In the genomic region with DNA sequence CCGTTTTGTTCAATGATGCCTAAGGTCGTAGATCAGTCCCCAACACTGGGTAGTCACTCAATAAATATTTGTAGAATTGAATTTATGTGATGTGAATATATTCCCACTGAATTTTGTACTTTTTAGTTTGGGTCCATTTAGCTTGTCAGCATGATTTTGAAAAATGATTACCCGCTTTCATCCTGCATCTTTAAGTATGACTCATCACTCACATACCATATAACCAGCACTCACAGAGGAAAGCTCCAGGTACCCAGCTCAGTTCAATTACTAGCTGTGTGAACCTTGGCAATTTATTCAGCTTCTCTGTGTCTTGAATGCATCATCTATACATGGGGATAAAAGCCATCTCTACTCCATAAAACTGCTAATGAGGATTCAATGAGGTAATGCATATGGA, we compare ENCODE assay signal across 1 cellular context.
TF ChIP-seq lines count a peak whose summit lies in the region.

No MANE protein-coding gene starts in this region.

TF ChIP-seq in IMR-90, 13 proteins besides CTCF, POLR2A, EP300 and RAD21:
- no peak for TF ChIP-seq MAZ (IDR thresholded peaks at IDR 0.05; ENCODE audit: borderline replicate concordance, low read depth, low read length)
- TF ChIP-seq CHD1 (IDR thresholded peaks at IDR 0.05; ENCODE audit: low read depth, low read length) = no peak
- TF ChIP-seq FOS (IDR thresholded peaks at IDR 0.05; ENCODE audit: low read depth, low read length) = peak; percentile 31; the same call in 1 of the 2 replicates
